Comparison of ENCODE assay signal across 1 cellular context in genomic region chr3:71694358-71694999, GRCh38.
TF ChIP-seq lines count a peak whose summit lies in the region.

No MANE protein-coding gene starts in this region.

TF ChIP-seq in SK-N-SH, 30 proteins besides CTCF, POLR2A, EP300 and RAD21 (continued from another document):
- TF ChIP-seq REST (IDR thresholded peaks at IDR 0.05; ENCODE audit: low read depth, low read length) (no peak), YY1 (IDR thresholded peaks at IDR 0.05; ENCODE audit: low read depth) (no peak), TCF12 (IDR thresholded peaks at IDR 0.05) (no peak), RFX5 (IDR thresholded peaks at IDR 0.05; ENCODE audit: low read length) (no peak), TEAD4 (IDR thresholded peaks at IDR 0.05; ENCODE audit: borderline replicate concordance, insufficient read depth) (no peak), SMC3 (IDR thresholded peaks at IDR 0.05; ENCODE audit: low read depth, low read length) (no peak), SIN3A (IDR thresholded peaks at IDR 0.05; ENCODE audit: borderline replicate concordance, low read depth, low read length) (no peak), GATA2 (CRISPR knock-in tag; IDR thresholded peaks at IDR 0.05) (no peak), USF2 (IDR thresholded peaks at IDR 0.05; ENCODE audit: borderline replicate concordance, low read depth, low read length) (no peak), PBX3 (IDR thresholded peaks at IDR 0.05) (no peak), ELF1 (IDR thresholded peaks at IDR 0.05) (no peak), RCOR1 (IDR thresholded peaks at IDR 0.05; ENCODE audit: low read length) (no peak), IRF3 (IDR thresholded peaks at IDR 0.05; ENCODE audit: low read depth, low read length) (no peak), NFIC (IDR thresholded peaks at IDR 0.05; ENCODE audit: borderline replicate concordance) (no peak), FOXM1 (IDR thresholded peaks at IDR 0.05; ENCODE audit: low read depth) (no peak)
